13 cellular contexts compared by ENCODE assay signal in the genomic region with DNA sequence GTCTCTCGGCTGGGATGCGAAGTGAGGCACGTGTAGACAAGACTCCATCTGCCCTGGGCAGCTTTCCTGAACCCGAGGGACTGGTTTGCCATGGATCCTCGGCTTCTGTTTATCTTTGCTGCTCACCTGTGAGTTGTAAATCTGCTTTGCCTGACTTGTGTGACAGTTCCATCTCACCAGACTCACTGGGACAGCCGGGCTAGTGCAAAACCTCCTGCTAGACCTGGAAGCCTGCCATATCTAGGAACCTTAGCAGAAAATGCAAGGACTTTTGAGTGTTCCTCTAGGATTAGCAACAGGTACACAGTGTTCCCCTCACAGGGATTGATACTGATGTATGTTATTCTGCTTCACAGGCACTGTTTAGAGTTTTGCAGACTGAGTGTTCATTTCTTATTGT.
A peak's percentile ranks its signal among the peaks of the same experiment; 100 is the strongest.
DNase-seq lines count a peak whose midpoint lies in the region; TF ChIP-seq lines count a peak whose summit lies in the region.
"Had no signal": no experiment of that assay in that cellular context is flagged by ENCODE, and none has a peak within 500 bp of the region (broad histone marks: within the 10 kb centered on the region; RNA-seq: fewer than 3 reads in every experiment).

No MANE protein-coding gene starts in this region.

- H3K4me3 ChIP-seq in fibroblast of mammary gland (ENCODE audit: control insufficient read depth, low read depth, low read length) (no peak overlapping the region), spleen (no peak overlapping the region), tibial nerve (no peak overlapping the region)

- no peak overlapping the region for H3K27ac ChIP-seq in spleen
- H3K27ac ChIP-seq in tibial nerve, result no peak overlapping the region

- no peaks in the 10 kb centered on the region for H3K36me3 ChIP-seq in spleen
- no peaks in the 10 kb centered on the region for H3K36me3 ChIP-seq in tibial nerve

- TF ChIP-seq CTCF in fibroblast of mammary gland (conservative IDR thresholded peaks at IDR 0.05; ENCODE audit: control insufficient read depth, insufficient read depth, low read depth, low read length), result no peak
- TF ChIP-seq CTCF in spleen (IDR thresholded peaks at IDR 0.05 in 8 of 11, conservative IDR thresholded peaks at IDR 0.05 in 3 of 11), result no peak
- no peak for TF ChIP-seq CTCF in tibial nerve (IDR thresholded peaks at IDR 0.05)

- intact Hi-C loops in spleen (cut with DNase I; ENCODE audit: low total_unique reads), result no loop called here

- H3K4me1 ChIP-seq in spleen, result peaks cover 0 to 35% (median 1%) of the 10 kb centered on the region in 6 donors
- H3K4me1 ChIP-seq in tibial nerve, result peaks cover 0 to 6% (median 2%) of the 10 kb centered on the region in 4 donors

- peak; percentile 67 for DNase-seq in DMS 273 (lab: John Stamatoyannopoulos, UW; ENCODE audit: unreplicated experiment)
- no peak for DNase-seq in DMS 273 treated with DMSO at 0.1 percent for 48 hours (lab: John Stamatoyannopoulos, UW)
- DNase-seq in NCI-H510A treated with DMSO at 0.1 percent for 48 hours (lab: John Stamatoyannopoulos, UW), result peak; percentile 88
- peak; percentile 38 for DNase-seq in fibroblast of mammary gland (ENCODE audit: low read depth)
- DNase-seq in spleen, result peak; percentile 21
- no peak for DNase-seq in tibial nerve (ENCODE audit: low spot score in 2 of 2)
- no peak for DNase-seq in LoVo (ENCODE audit: low spot score)
- DNase-seq in HPDE6-E6E7 (ENCODE audit: extremely low spot score), result no peak
- DNase-seq: 8988T, activated T-cell treated with anti-CD3 and anti-CD28 coated beads for 4 hours, anterior cingulate cortex, NCI-H1436, RPMI8226 had no signal

- TF ChIP-seq POLR2A in spleen (IDR thresholded peaks at IDR 0.05), result no peak
- TF ChIP-seq POLR2A in tibial nerve (IDR thresholded peaks at IDR 0.05), result no peak

- WGBS in spleen, 5 donors, result 47 to 69% (median 54%) methylated on average over 6 of the region's 6 CpGs
- WGBS in tibial nerve, 2 donors, result 60 to 64% methylated on average over 6 of the region's 6 CpGs

- peaks cover 0 to 3% (median 0%) of the 10 kb centered on the region in 7 donors for H3K27me3 ChIP-seq in spleen (replicated peaks in 1 of 7)
- no peaks in the 10 kb centered on the region for H3K27me3 ChIP-seq in tibial nerve

- TF ChIP-seq EP300 in tibial nerve (IDR thresholded peaks at IDR 0.05), result no peak

- H3K9me3 ChIP-seq in spleen (no peaks in the 10 kb centered on the region), tibial nerve (no peaks in the 10 kb centered on the region)

Comparison
In these comparisons a context has a peak if more than half of its experiments do, and no peak if none do; other contexts are left out.
1. DNase-seq: peak in DMS 273 (single experiment), NCI-H510A treated with DMSO at 0.1 percent for 48 hours (single experiment), fibroblast of mammary gland (single experiment) and spleen (single experiment); none in DMS 273 treated with DMSO at 0.1 percent for 48 hours (single experiment), tibial nerve (0 of 2), LoVo (single experiment) and HPDE6-E6E7 (single experiment).